ENCODE assay signal across 8 cellular contexts in genomic region chr15:89416339-89417183, GRCh38.
DNase-seq lines count a peak whose midpoint lies in the region; ATAC-seq, FAIRE-seq and TF ChIP-seq lines count a peak whose summit lies in the region.

No MANE protein-coding gene starts in this region.

- ATAC-seq in GM19468 (IDR thresholded peaks at IDR 0.05; ENCODE audit: extremely low read depth, unreplicated experiment) (peak; percentile 69), pancreas (peak; percentile 77 to 93 (median 88))

- H3K27ac ChIP-seq in pancreas (no peak overlapping the region), uterus (no peak overlapping the region)

- BruUV-seq in Calu3 (replicated peaks; lab: Mats Ljungman, UMichigan) = no TSS peak

- H3K27me3 ChIP-seq in pancreas (peaks cover 0 to 29% (median 0%) of the 10 kb centered on the region in 4 donors), uterus (peaks cover 2 to 49% of the 10 kb centered on the region in 2 donors)

- peaks cover 100% of the 10 kb centered on the region for H3K27me3 Mint-ChIP-seq in Calu3 (ENCODE audit: unreplicated experiment)

- H3K9me3 ChIP-seq in pancreas = no peaks in the 10 kb centered on the region
- H3K9me3 ChIP-seq in uterus = no peaks in the 10 kb centered on the region

- H3K4me1 Mint-ChIP-seq in Calu3 (ENCODE audit: low read depth, unreplicated experiment) = no peaks in the 10 kb centered on the region

- CTCF ChIA-PET in Calu3 (lab: Charles Lee) = interaction anchor here (1.0 to 2.9 kb wide), 5 partner anchors 12 to 79 kb away, joined by 3 to 12 read pairs (median 4); no protein-coding TSS in a partner anchor

- no peak overlapping the region for H3K4me3 Mint-ChIP-seq in Calu3 (ENCODE audit: low read depth, unreplicated experiment)

- DNase-seq in Calu3 (peak; percentile 91), HPDE6-E6E7 (ENCODE audit: extremely low spot score) (peak; percentile 78), OCI-M1 (lab: John Stamatoyannopoulos, UW) (peak; percentile 90), activated T-cell treated with anti-CD3 and anti-CD28 coated beads for 48 hours (ENCODE audit: low read depth) (peak; percentile 80), fibroblast of pulmonary artery (ENCODE audit: low read depth) (peak; percentile 67), pancreas (peak; percentile 48 to 84 (median 73)), uterus (peak in 1 of 2 donors; percentile 25)

- 4 to 5% methylated on average over 47 of the region's 47 CpGs for WGBS in pancreas, 2 donors

- TF ChIP-seq CTCF in Calu3 (IDR thresholded peaks at IDR 0.05; ENCODE audit: unreplicated experiment) = peak; percentile 98
- peak; percentile 78 for TF ChIP-seq CTCF in fibroblast of pulmonary artery (IDR thresholded peaks at IDR 0.05; ENCODE audit: low read length, missing control alignments)
- peak; percentile 58 to 66 (median 60) for TF ChIP-seq CTCF in pancreas (IDR thresholded peaks at IDR 0.05)
- TF ChIP-seq CTCF in uterus (IDR thresholded peaks at IDR 0.05) = peak; percentile 23 to 28 (median 28)

- H3K9me3 Mint-ChIP-seq in Calu3 (ENCODE audit: low read depth, unreplicated experiment) = no peaks in the 10 kb centered on the region

- no peak overlapping the region for H3K27ac Mint-ChIP-seq in Calu3 (ENCODE audit: unreplicated experiment)

- H3K4me1 ChIP-seq in pancreas (peaks cover 0 to 7% (median 0%) of the 10 kb centered on the region in 3 donors), uterus (no peaks in the 10 kb centered on the region)

- intact Hi-C loops in Calu3 (cut with micrococcal nuclease; ENCODE audit: unreplicated experiment) (loop anchor here (1.0 to 5.0 kb wide), 2 partner anchors 14 to 51 kb away; no protein-coding TSS in a partner anchor), pancreas (cut with DNase I) (no loop called here), uterus (cut with DNase I; ENCODE audit: low total_unique reads) (no loop called here)

- FAIRE-seq in pancreas (lab: Jason Lieb, UNC) = no peak

- TF ChIP-seq POLR2A in uterus (IDR thresholded peaks at IDR 0.05) = no peak

- H3K36me3 ChIP-seq in pancreas = no peaks in the 10 kb centered on the region
- no peaks in the 10 kb centered on the region for H3K36me3 ChIP-seq in uterus

- H3K4me3 ChIP-seq in fibroblast of pulmonary artery (replicated peaks; ENCODE audit: low read depth, low read length) = no peak overlapping the region
- H3K4me3 ChIP-seq in pancreas = peak overlapping the region in 1 of 4 donors; percentile 13
- no peak overlapping the region for H3K4me3 ChIP-seq in uterus

- no peaks in the 10 kb centered on the region for H3K36me3 Mint-ChIP-seq in Calu3 (ENCODE audit: insufficient read depth, unreplicated experiment)

Comparison
In these comparisons a context has a peak if more than half of its experiments do, and no peak if none do; other contexts are left out.
1. CTCF ChIP-seq: peak in every context shown above with its lines; median percentile 98 in Calu3; 78 in fibroblast of pulmonary artery; 60 in pancreas; 28 in uterus.